ENCODE assay signal across 8 cellular contexts in genomic region chr5:79702606-79703380, GRCh38. TPM values are rescaled to one million over a fixed set of nuclear protein-coding genes. Genes with fewer than 3 reads are reported as not detected.
DNase-seq lines count a peak whose midpoint lies in the region; ATAC-seq and TF ChIP-seq lines count a peak whose summit lies in the region.

No MANE protein-coding gene starts in this region.

- no peak overlapping the region for H3K4me2 ChIP-seq in HCT116 (ENCODE audit: low read length)

- no peak overlapping the region for H3K27ac Mint-ChIP-seq in T-cell

- no peaks in the 10 kb centered on the region for H3K79me2 ChIP-seq in HCT116 (ENCODE audit: insufficient read depth, low read length)

- no peaks in the 10 kb centered on the region for H3K36me3 Mint-ChIP-seq in T-cell

- H3K9me3 Mint-ChIP-seq in T-cell, result peaks cover 0 to 4% (median 0%) of the 10 kb centered on the region in 3 donors

- peak; percentile 33 to 78 (median 71); a peak in 5 of 6 replicates for TF ChIP-seq CTCF in HCT116 (IDR thresholded peaks at IDR 0.05 in 2 of 3, conservative IDR thresholded peaks at IDR 0.05 in 1 of 3; ENCODE audit: borderline replicate concordance in 1 of 3, insufficient read depth in 1 of 3, low read depth in 2 of 3, low read length in 2 of 3)
- TF ChIP-seq CTCF in epithelial cell of esophagus (IDR thresholded peaks at IDR 0.05; ENCODE audit: insufficient read depth, low read depth, low read length, missing control alignments), result peak; percentile 60
- TF ChIP-seq CTCF in omental fat pad (IDR thresholded peaks at IDR 0.05), result no peak
- TF ChIP-seq CTCF in esophagus muscularis mucosa (IDR thresholded peaks at IDR 0.05), result peak in 1 of 3 experiments; percentile 35

- H3K9ac ChIP-seq in HCT116 (ENCODE audit: low read length), result no peak overlapping the region

- 40% methylated on average over 3 of the region's 3 CpGs for WGBS in esophagus muscularis mucosa

- intact Hi-C loops in HCT116 (cut with micrococcal nuclease), result loop anchor here (1.0 kb wide), 2 partner anchors 156 to 381 kb away; no protein-coding TSS in a partner anchor
- intact Hi-C loops in esophagus muscularis mucosa (cut with DNase I), result loop anchor here (5.0 kb wide), 1 partner anchor 155 kb away; no protein-coding TSS in a partner anchor

- H3K9me3 ChIP-seq in HCT116 (ENCODE audit: control insufficient read depth in 1 of 2, insufficient read depth in 1 of 2, low read depth in 1 of 2, low read length in 2 of 2) (peaks cover 0 to 4% of the 10 kb centered on the region in 2 experiments; a peak in 1 of 4 replicates), esophagus muscularis mucosa (no peaks in the 10 kb centered on the region)

- H3K27ac ChIP-seq in HCT116 (ENCODE audit: low read depth, low read length) (no peak overlapping the region), esophagus muscularis mucosa (replicated peaks in 1 of 4) (no peak overlapping the region)

- H3K4me3 ChIP-seq in HCT116 (replicated peaks in 1 of 2; ENCODE audit: low read depth in 1 of 2, low read length in 2 of 2), result no peak overlapping the region
- no peak overlapping the region for H3K4me3 ChIP-seq in epithelial cell of esophagus (ENCODE audit: low read length)
- no peak overlapping the region for H3K4me3 ChIP-seq in esophagus muscularis mucosa

- H3K4me1 ChIP-seq in HCT116 (ENCODE audit: control insufficient read depth in 1 of 2, insufficient read depth in 2 of 2, low read length in 2 of 2) (peaks cover 0 to 11% of the 10 kb centered on the region in 2 experiments; a peak in 2 of 4 replicates), esophagus muscularis mucosa (peaks cover 0 to 1% (median 0%) of the 10 kb centered on the region in 4 donors)

- BruUV-seq in HCT116 (replicated peaks; lab: Mats Ljungman, UMichigan), result no TSS peak

- no peak overlapping the region for H3K4me3 Mint-ChIP-seq in T-cell

- no peaks in the 10 kb centered on the region for H3K27me3 ChIP-seq in HCT116 (ENCODE audit: insufficient read depth, low read length)
- no peaks in the 10 kb centered on the region for H3K27me3 ChIP-seq in esophagus muscularis mucosa

- TF ChIP-seq POLR2A in HCT116 (IDR thresholded peaks at IDR 0.05; ENCODE audit: borderline replicate concordance, extremely low read depth, insufficient read depth, insufficient read length) (no peak), esophagus muscularis mucosa (IDR thresholded peaks at IDR 0.05; ENCODE audit: low read depth) (no peak)

- no peaks in the 10 kb centered on the region for H3K27me3 Mint-ChIP-seq in T-cell

- CTCF ChIA-PET in HCT116 (lab: Charles Lee) (interaction anchor here (1.0 to 1.3 kb wide), 2 partner anchors 155 to 157 kb away, joined by 3 read pairs; no protein-coding TSS in a partner anchor), T-cell (lab: Charles Lee) (interaction anchor here (0.5 to 2.2 kb wide), 4 partner anchors 14 to 1531 kb away, joined by 3 to 11 read pairs (median 6); no protein-coding TSS in a partner anchor)

- ATAC-seq in HCT116 (no peak; the same call in 1 of the 2 replicates), T-cell (replicated peaks in 1 of 4) (no peak), omental fat pad (ENCODE audit: low FRiP score) (no peak), GM19351 (IDR thresholded peaks at IDR 0.05; ENCODE audit: unreplicated experiment) (no peak)

- peak; percentile 42 for TF ChIP-seq RAD21 in HCT116 (IDR thresholded peaks at IDR 0.05; ENCODE audit: low read depth)

- no peaks in the 10 kb centered on the region for H3K9me2 ChIP-seq in HCT116 (ENCODE audit: insufficient read depth)

- no peaks in the 10 kb centered on the region for H4K20me1 ChIP-seq in HCT116 (ENCODE audit: insufficient read depth)

- H2AFZ ChIP-seq in HCT116 (ENCODE audit: low read depth, low read length, poor library complexity, severe bottlenecking), result no peak overlapping the region

- no peak for TF ChIP-seq EP300 in esophagus muscularis mucosa (IDR thresholded peaks at IDR 0.05)

- no peaks in the 10 kb centered on the region for H3K36me3 ChIP-seq in HCT116 (ENCODE audit: control insufficient read depth in 1 of 2, insufficient read depth in 2 of 2, low read length in 2 of 2)
- no peaks in the 10 kb centered on the region for H3K36me3 ChIP-seq in esophagus muscularis mucosa

- RAD21 ChIA-PET in HCT116 (lab: Charles Lee; ENCODE audit: low non-redundant PET in 1 of 2, low total read pairs in 2 of 2, uncharacterized antibody in 2 of 2, unreplicated experiment in 2 of 2), result no interaction called here

- DNase-seq in AML-193 (lab: John Stamatoyannopoulos, UW) (peak; percentile 80 to 82), HCT116 (ENCODE audit: low read depth, low spot score) (no peak), T-cell (peak in 27 of 34 experiments; percentile 10 to 51 (median 26)), epithelial cell of esophagus (ENCODE audit: low read depth) (peak; percentile 27), omental fat pad (ENCODE audit: low spot score) (no peak), esophagus muscularis mucosa (ENCODE audit: extremely low spot score) (no peak)
- DNase-seq in stimulated activated CD4-positive, alpha-beta T cell treated with anti-CD3 and anti-CD28 coated beads, Interleukin-15, amount 100 ng/mL, for 24 hours, result peak; percentile 55

- POLR2A ChIA-PET in HCT116 (lab: Charles Lee), result no interaction called here
- POLR2A ChIA-PET in T-cell (lab: Charles Lee), result interaction anchor here in 1 of 2 donors (0.6 kb wide), 1 partner anchor 43 kb away, joined by 3 read pairs; no protein-coding TSS in a partner anchor

- H3K4me1 Mint-ChIP-seq in T-cell, result peaks cover 0 to 4% (median 2%) of the 10 kb centered on the region in 3 donors

TF ChIP-seq in HCT116, 20 proteins besides CTCF, POLR2A, EP300 and RAD21:
- TF ChIP-seq REST (IDR thresholded peaks at IDR 0.05; ENCODE audit: low read depth), result no peak
- no peak for TF ChIP-seq POLR2AphosphoS5 (IDR thresholded peaks at IDR 0.05; ENCODE audit: low read depth, low read length)

RNA-seq across cellular contexts. Expression of gene CMYA5, which starts 13.2 kb away (rescaled TPM):
- total RNA-seq in HCT116 (2021; ENCODE audit: unreplicated experiment) (0.22 TPM), T-cell (under 1 TPM; 0.13 to 0.41 (median 0.23) TPM), omental fat pad (10 to 100 TPM in 1 of 4 donors, 1 to 10 TPM in 3; 4.2 to 21.0 (median 6.3) TPM), esophagus muscularis mucosa (1 to 10 TPM; 4.2 to 8.4 (median 4.9) TPM)
- 0.14 and 0.18 TPM in 2 replicates for polyA plus RNA-seq in HCT116 (2012)

Comparison
In these comparisons a context has a peak if more than half of its experiments do, and no peak if none do; other contexts are left out.
1. DNase-seq: peak in AML-193 (2 of 2), T-cell (27 of 34), epithelial cell of esophagus (single experiment) and stimulated activated CD4-positive, alpha-beta T cell treated with anti-CD3 and anti-CD28 coated beads, Interleukin-15, amount 100 ng/mL, for 24 hours (single experiment); none in HCT116 (single experiment), omental fat pad (single experiment) and esophagus muscularis mucosa (single experiment).
2. CTCF ChIP-seq: peak in HCT116 (3 of 3) and epithelial cell of esophagus (single experiment); none in omental fat pad (0 of 3).